In the genomic region with DNA sequence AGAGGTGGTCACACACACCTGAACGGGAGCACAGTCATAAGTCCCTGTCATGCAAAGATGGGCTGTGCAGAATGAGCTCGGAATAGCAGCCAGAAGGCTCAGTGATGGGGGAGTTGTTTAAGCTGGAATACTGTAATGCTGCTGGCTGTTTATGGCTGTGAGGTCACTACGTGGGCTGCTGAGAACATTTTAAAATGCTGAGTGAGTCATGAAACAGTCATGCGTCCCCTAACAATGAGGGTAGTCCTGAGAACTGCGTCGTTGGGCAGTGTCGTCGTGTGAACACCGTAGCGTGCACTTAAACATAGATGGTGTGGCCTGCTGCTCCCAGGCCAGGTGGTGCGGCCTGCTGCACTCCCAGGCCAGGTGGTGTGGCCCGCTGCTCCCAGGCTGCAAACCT, we compare ENCODE assay signal across 13 cellular contexts. TPM values are rescaled to one million over a fixed set of nuclear protein-coding genes. Genes with fewer than 3 reads are reported as not detected.
DNase-seq lines count a peak whose midpoint lies in the region; ATAC-seq and TF ChIP-seq lines count a peak whose summit lies in the region.
"Had no signal": no experiment of that assay in that cellular context is flagged by ENCODE, and none has a peak within 500 bp of the region (broad histone marks: within the 10 kb centered on the region; RNA-seq: fewer than 3 reads in every experiment).

No MANE protein-coding gene starts in this region.

- peaks cover 4% of the 10 kb centered on the region for H3K36me3 Mint-ChIP-seq in HFFc6 (ENCODE audit: low read depth)
- H3K36me3 Mint-ChIP-seq: activated naive CD8-positive, alpha-beta T cell had no signal

- ATAC-seq in GM21515 (IDR thresholded peaks at IDR 0.05; ENCODE audit: unreplicated experiment) (no peak), HG02870 (IDR thresholded peaks at IDR 0.05; ENCODE audit: unreplicated experiment) (no peak)

- DNase-seq in HFFc6 (peak; percentile 72), astrocyte of the cerebellum (ENCODE audit: low read depth) (peak; percentile 87), islet precursor cell (peak; percentile 91), uterus (peak in 1 of 2 donors; percentile 43), right atrium auricular region (ENCODE audit: low spot score) (no peak)
- DNase-seq: activated CD4-positive, alpha-beta memory T cell treated with anti-CD3 and anti-CD28 coated beads for 36 hours; DND-41; NCI-H510A; substantia nigra had no signal

- H3K36me3 ChIP-seq in uterus (no peaks in the 10 kb centered on the region), right atrium auricular region (no peaks in the 10 kb centered on the region)
- H3K36me3 ChIP-seq: pancreas had no signal

- H3K9me3 Mint-ChIP-seq in HFFc6 = no peaks in the 10 kb centered on the region
- H3K9me3 Mint-ChIP-seq: activated CD4-positive, alpha-beta memory T cell treated with anti-CD3 and anti-CD28 coated beads for 36 hours had no signal

- TF ChIP-seq POLR2A in uterus (IDR thresholded peaks at IDR 0.05) = no peak

- H3K27ac Mint-ChIP-seq in HFFc6 = peak overlapping the region; percentile 70
- H3K27ac Mint-ChIP-seq: activated CD4-positive, alpha-beta memory T cell treated with anti-CD3 and anti-CD28 coated beads for 36 hours; activated naive CD8-positive, alpha-beta T cell had no signal

- H3K4me1 Mint-ChIP-seq in HFFc6 (ENCODE audit: low read depth) = peaks cover 9% of the 10 kb centered on the region

- H3K4me3 ChIP-seq in astrocyte of the cerebellum (ENCODE audit: low read depth, low read length) (no peak overlapping the region), uterus (no peak overlapping the region), right atrium auricular region (no peak overlapping the region)
- H3K4me3 ChIP-seq: pancreas had no signal

- no peaks in the 10 kb centered on the region for H3K27me3 ChIP-seq in uterus
- no peaks in the 10 kb centered on the region for H3K27me3 ChIP-seq in right atrium auricular region
- H3K27me3 ChIP-seq: pancreas had no signal

- H3K9me3 ChIP-seq in uterus = no peaks in the 10 kb centered on the region
- H3K9me3 ChIP-seq in right atrium auricular region = no peaks in the 10 kb centered on the region
- H3K9me3 ChIP-seq: pancreas had no signal

- TF ChIP-seq CTCF in HFFc6 (IDR thresholded peaks at IDR 0.05) = no peak
- TF ChIP-seq CTCF in astrocyte of the cerebellum (IDR thresholded peaks at IDR 0.05; ENCODE audit: low read depth, low read length, missing control alignments) = no peak
- TF ChIP-seq CTCF in uterus (IDR thresholded peaks at IDR 0.05) = no peak
- TF ChIP-seq CTCF in right atrium auricular region (IDR thresholded peaks at IDR 0.05) = no peak

- H3K27ac ChIP-seq in uterus (peak overlapping the region; percentile 34 to 38), right atrium auricular region (no peak overlapping the region)
- H3K27ac ChIP-seq: pancreas had no signal

- 0 out of 2 replicates have a peak overlapping the region, but pooled peaks have one; percentile 16 for H3K4me3 Mint-ChIP-seq in HFFc6
- H3K4me3 Mint-ChIP-seq: activated CD4-positive, alpha-beta memory T cell treated with anti-CD3 and anti-CD28 coated beads for 36 hours; activated naive CD8-positive, alpha-beta T cell had no signal

- intact Hi-C loops in uterus (cut with DNase I; ENCODE audit: low total_unique reads) = no loop called here

- H3K27me3 Mint-ChIP-seq in HFFc6 (ENCODE audit: insufficient read depth) = peaks cover 2% of the 10 kb centered on the region; the same call in 1 of the 2 replicates
- H3K27me3 Mint-ChIP-seq: activated CD4-positive, alpha-beta memory T cell treated with anti-CD3 and anti-CD28 coated beads for 36 hours; activated naive CD8-positive, alpha-beta T cell had no signal

- H3K4me1 ChIP-seq in uterus (peaks cover 5 to 17% of the 10 kb centered on the region in 2 donors), right atrium auricular region (peaks cover 0 to 41% of the 10 kb centered on the region in 2 donors)
- H3K4me1 ChIP-seq: pancreas had no signal

- in situ Hi-C loops in astrocyte of the cerebellum (cut with HindIII; ENCODE audit: low sequenced_read_pairs) = no loop called here

RNA-seq across cellular contexts. Expression of a gene that starts 39.7 kb away (rescaled TPM):
- 10 to 100 TPM; 47.3 to 67.6 (median 62.5) TPM for total RNA-seq in HFFc6 (2021; fragmentation: NEBNext Ultra II Directional; extraction: Animal tissue kit (Norgen Biotek cat#: 25700))
- total RNA-seq in uterus (100 to 1,000 TPM in 1 of 4 donors, 10 to 100 TPM in 3; 35.9 to 142 (median 61.3) TPM), right atrium auricular region (10 to 100 TPM; 19.4 to 29.6 TPM)

RNA-seq across cellular contexts. Expression of a gene that starts 48.3 kb away (rescaled TPM):
- not detected for total RNA-seq in HFFc6 (2021; fragmentation: NEBNext Ultra II Directional; extraction: Animal tissue kit (Norgen Biotek cat#: 25700))
- under 1 TPM in 2 of 4 donors, not detected in 2; under 0.01 to 0.07 TPM for total RNA-seq in uterus
- not detected for total RNA-seq in right atrium auricular region
- total RNA-seq: activated CD4-positive, alpha-beta memory T cell treated with anti-CD3 and anti-CD28 coated beads for 36 hours; pancreas had no signal

RNA-seq across cellular contexts. Expression of a gene that starts 56.1 kb away (rescaled TPM):
- 1 to 10 TPM in 5 of 6 experiments, under 1 TPM in 1; 0.96 to 2.9 (median 1.6) TPM for total RNA-seq in HFFc6 (2021; fragmentation: NEBNext Ultra II Directional; extraction: Animal tissue kit (Norgen Biotek cat#: 25700))
- total RNA-seq in uterus (10 to 100 TPM in 2 of 4 donors, 1 to 10 TPM in 2; 1.8 to 26.3 (median 7.1) TPM), right atrium auricular region (10 to 100 TPM in 1 of 2 donors, 1 to 10 TPM in 1; 5.1 to 28.3 TPM)

Comparison
In these comparisons a context has a peak if more than half of its experiments do, and no peak if none do; other contexts are left out.
1. H3K27ac ChIP-seq: peak in uterus (2 of 2); none in right atrium auricular region (0 of 2).